8 cellular contexts compared by ENCODE assay signal in the genomic region with DNA sequence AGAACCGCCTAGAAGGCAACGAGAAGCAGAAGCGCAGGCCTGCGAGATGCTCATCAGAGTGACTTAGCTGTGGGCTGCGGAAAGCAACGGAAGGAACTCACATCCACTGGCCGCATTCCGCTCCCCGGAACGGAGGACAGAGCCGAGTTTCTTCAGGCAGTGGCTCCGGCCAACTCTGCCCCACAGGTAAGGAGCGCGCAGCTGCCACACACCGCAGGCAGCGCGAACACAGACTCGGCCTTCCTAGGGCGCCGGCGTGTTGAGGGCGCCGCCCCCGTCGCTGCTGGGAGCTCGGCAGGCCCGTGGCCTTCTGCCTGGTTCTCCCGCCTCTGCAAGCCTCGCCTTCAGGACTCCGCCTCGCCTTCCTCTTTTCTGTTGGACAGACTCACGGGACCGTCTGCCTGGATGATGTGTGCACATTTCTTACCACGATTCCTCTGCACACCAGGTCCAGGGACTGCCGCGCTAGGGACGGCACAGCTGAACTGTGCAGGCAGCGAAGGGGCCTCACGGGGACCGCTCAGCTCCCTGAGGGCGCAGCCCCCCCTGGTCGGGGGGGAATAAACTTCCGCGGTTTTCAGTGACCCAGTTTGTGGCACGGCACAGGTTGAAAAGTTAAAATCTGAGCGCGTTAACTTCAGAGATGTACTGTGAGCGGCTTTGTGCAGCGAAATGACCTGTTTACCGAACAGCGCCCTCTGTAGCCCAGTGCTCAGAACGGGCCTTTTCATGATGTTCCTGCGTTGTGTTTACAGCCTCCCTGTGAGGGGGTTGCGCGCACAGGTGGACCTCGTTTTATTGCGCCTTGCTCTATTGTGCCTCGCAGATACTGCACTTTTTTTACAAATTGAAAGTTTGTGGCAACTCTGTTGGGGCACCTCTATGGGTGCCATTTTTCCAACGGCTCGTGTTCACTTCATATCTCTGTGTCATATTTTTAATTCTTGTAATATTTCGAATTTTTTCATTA. TPM values are rescaled to one million over a fixed set of nuclear protein-coding genes. Genes with fewer than 3 reads are reported as not detected.
DNase-seq lines count a peak whose midpoint lies in the region; ATAC-seq and TF ChIP-seq lines count a peak whose summit lies in the region.

No MANE protein-coding gene starts in this region.

- peaks cover 27% of the 10 kb centered on the region for H3K27me3 Mint-ChIP-seq in nephron (ENCODE audit: low read depth)

- H3K27ac ChIP-seq in RWPE1, result peak overlapping the region; percentile 93

- H3K4me3 ChIP-seq in fibroblast of villous mesenchyme (ENCODE audit: low read depth, low read length), result peak overlapping the region; percentile 71

- H3K27ac Mint-ChIP-seq in nephron, result peak overlapping the region; percentile 85 to 88 (median 85)

- CTCF ChIA-PET in RWPE1 (lab: Yijun Ruan, JAX), result interaction anchor here (0.6 to 1.1 kb wide), 16 partner anchors 10 to 415 kb away, joined by 3 to 8 read pairs (median 3); no protein-coding TSS in a partner anchor

- peak; percentile 81 for ATAC-seq in GM21786 (IDR thresholded peaks at IDR 0.05; ENCODE audit: unreplicated experiment)

- POLR2A ChIA-PET in RWPE1 (lab: Yijun Ruan, JAX; ENCODE audit: low non-redundant PET), result no interaction called here

- peak; percentile 86 for TF ChIP-seq CTCF in RWPE1 (conservative IDR thresholded peaks at IDR 0.05; ENCODE audit: low read depth)
- TF ChIP-seq CTCF in fibroblast of villous mesenchyme (IDR thresholded peaks at IDR 0.05; ENCODE audit: insufficient read depth, low read depth, low read length), result peak; percentile 87
- TF ChIP-seq CTCF in nephron (IDR thresholded peaks at IDR 0.05; ENCODE audit: unreplicated experiment in 3 of 3), result peak; percentile 84 to 88 (median 86)

- peaks cover 5% of the 10 kb centered on the region for H3K4me1 Mint-ChIP-seq in nephron

- H3K4me3 Mint-ChIP-seq in nephron, result peak overlapping the region; percentile 86 to 90 (median 86)

- DNase-seq in DMS153 treated with DMSO at 0.1 percent for 48 hours (lab: John Stamatoyannopoulos, UW; ENCODE audit: unreplicated experiment) (peak; percentile 67), LHCN-M2 (ENCODE audit: low read depth) (peak; percentile 69), RWPE1 (ENCODE audit: low spot score) (peak; percentile 72), fibroblast of villous mesenchyme (ENCODE audit: low read depth) (peak; percentile 86)
- DNase-seq in activated effector memory CD4-positive, alpha-beta T cell treated with Interleukin-2 at 50 U/mL for 16 hours, result peak; percentile 81
- DNase-seq in stimulated activated naive CD4-positive, alpha-beta T cell (lab: John Stamatoyannopoulos, UW), result peak; percentile 56 to 80 (median 70)

- H3K9me3 Mint-ChIP-seq in nephron, result peaks cover 21% of the 10 kb centered on the region

- H3K36me3 Mint-ChIP-seq in nephron (ENCODE audit: low read depth), result peaks cover 17% of the 10 kb centered on the region

RNA-seq across cellular contexts. Expression of a gene that starts 15.8 kb away (rescaled TPM):
- total RNA-seq in LHCN-M2 (2014; rRNA removed) (not detected in 2 replicates), fibroblast of villous mesenchyme (0.32 TPM in 1 of 2 replicates, not detected in the other)
- not detected for polyA plus RNA-seq in LHCN-M2 (2012)

RNA-seq across cellular contexts. Expression of a gene that starts 42.6 kb away (rescaled TPM):
- total RNA-seq in LHCN-M2 (2014; rRNA removed) (32.5 and 46.8 TPM in 2 replicates), fibroblast of villous mesenchyme (12.6 and 20.3 TPM in 2 replicates)
- 22.4 TPM for polyA plus RNA-seq in LHCN-M2 (2012)

Comparison
In these comparisons a context has a peak if more than half of its experiments do, and no peak if none do; other contexts are left out.
1. Peak in every context shown above with its lines: DNase-seq, ATAC-seq, H3K4me3 ChIP-seq and H3K27ac ChIP-seq.